ENCODE assay signal across 16 cellular contexts in the genomic region with DNA sequence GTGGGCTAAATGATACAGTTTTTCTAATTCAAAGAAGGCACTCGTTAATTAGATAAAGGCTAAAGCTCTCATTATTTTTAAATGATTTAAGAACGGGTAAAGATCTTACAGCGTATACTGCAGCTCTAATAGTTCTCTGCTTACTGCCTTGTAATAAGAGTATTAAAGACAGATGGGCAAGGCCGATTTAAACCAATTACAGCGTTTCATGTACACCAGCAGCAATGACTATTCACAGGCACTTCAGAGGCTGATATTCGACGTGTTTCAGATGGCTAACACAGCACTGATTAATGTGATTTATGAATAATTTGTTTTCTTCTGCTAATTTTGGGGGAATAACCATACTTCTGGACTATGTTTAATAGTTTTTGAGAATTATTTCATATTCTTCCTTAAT.
DNase-seq lines count a peak whose midpoint lies in the region; ATAC-seq and TF ChIP-seq lines count a peak whose summit lies in the region.
"Had no signal": no experiment of that assay in that cellular context is flagged by ENCODE, and none has a peak within 500 bp of the region (broad histone marks: within the 10 kb centered on the region; RNA-seq: fewer than 3 reads in every experiment).

No MANE protein-coding gene starts in this region.

- no peaks in the 10 kb centered on the region for H3K36me3 Mint-ChIP-seq in glutamatergic neuron (ENCODE audit: unreplicated experiment)

- intact Hi-C loops in lower lobe of right lung (cut with DNase I), result no loop called here

- H3K4me1 Mint-ChIP-seq in glutamatergic neuron (ENCODE audit: low read depth, unreplicated experiment), result peaks cover 16% of the 10 kb centered on the region

- H3K9me3 Mint-ChIP-seq in glutamatergic neuron (ENCODE audit: unreplicated experiment), result no peaks in the 10 kb centered on the region

- CTCF ChIA-PET in GM10248 (lab: Yijun Ruan, JAX), result interaction anchor here (0.6 to 1.1 kb wide), 2 partner anchors 15 to 167 kb away, joined by 3 read pairs; no protein-coding TSS in a partner anchor

- no peaks in the 10 kb centered on the region for H3K36me3 ChIP-seq in lower lobe of right lung
- H3K36me3 ChIP-seq: Peyer's patch had no signal

- no peak for TF ChIP-seq CTCF in glutamatergic neuron (IDR thresholded peaks at IDR 0.05; ENCODE audit: partially characterized antibody, unreplicated experiment)
- no peak for TF ChIP-seq CTCF in GM10248 (IDR thresholded peaks at IDR 0.05; ENCODE audit: control extremely low read depth, extremely low read depth, low read depth, missing control alignments)
- TF ChIP-seq CTCF in lower lobe of right lung (IDR thresholded peaks at IDR 0.05), result no peak

- ATAC-seq in lower lobe of right lung, result no peak

- no peak overlapping the region for H3K4me3 Mint-ChIP-seq in glutamatergic neuron (ENCODE audit: unreplicated experiment)

- H3K27ac ChIP-seq in lower lobe of right lung, result no peak overlapping the region
- H3K27ac ChIP-seq: C4-2B, GM23248, Peyer's patch had no signal

- H3K27ac Mint-ChIP-seq in glutamatergic neuron (ENCODE audit: unreplicated experiment), result peak overlapping the region; percentile 73

- no peaks in the 10 kb centered on the region for H3K27me3 ChIP-seq in lower lobe of right lung (ENCODE audit: low read depth)
- H3K27me3 ChIP-seq: Peyer's patch had no signal

- peak; percentile 64 for DNase-seq in D341Med (ENCODE audit: low spot score)
- DNase-seq in NCI-H1417 treated with DMSO at 0.1 percent for 48 hours (lab: John Stamatoyannopoulos, UW), result peak; percentile 14
- DNase-seq in NCI-H82 (lab: John Stamatoyannopoulos, UW), result peak; percentile 98
- no peak for DNase-seq in glutamatergic neuron
- DNase-seq in NCI-H2107 (lab: John Stamatoyannopoulos, UW), result no peak
- no peak for DNase-seq in GM10248 (ENCODE audit: extremely low spot score)
- no peak for DNase-seq in lower lobe of right lung
- DNase-seq in NCI-H226, result no peak
- DNase-seq: Caco-2, DMS79 treated with DMSO at 0.1 percent for 48 hours, GM23248, Karpas-422, NCI-H146, Peyer's patch, Right ventricle myocardium superior had no signal

- H3K9me3 ChIP-seq in lower lobe of right lung, result no peaks in the 10 kb centered on the region
- H3K9me3 ChIP-seq: Caco-2, Peyer's patch had no signal

- no peaks in the 10 kb centered on the region for H3K27me3 Mint-ChIP-seq in glutamatergic neuron (ENCODE audit: unreplicated experiment)

- no peak overlapping the region for H3K4me3 ChIP-seq in lower lobe of right lung
- H3K4me3 ChIP-seq: GM23248, Peyer's patch had no signal

- POLR2A ChIA-PET in GM10248 (lab: Yijun Ruan, JAX), result no interaction called here

- H3K4me1 ChIP-seq in lower lobe of right lung, result no peaks in the 10 kb centered on the region
- H3K4me1 ChIP-seq: Caco-2, Peyer's patch had no signal

Comparison
In these comparisons a context has a peak if more than half of its experiments do, and no peak if none do; other contexts are left out.
1. DNase-seq: peak in D341Med (single experiment), NCI-H1417 treated with DMSO at 0.1 percent for 48 hours (single experiment) and NCI-H82 (single experiment); none in glutamatergic neuron (single experiment), NCI-H2107 (single experiment), GM10248 (single experiment), lower lobe of right lung (single experiment) and NCI-H226 (single experiment).